ENCODE assay signal across 8 cellular contexts in the genomic region with DNA sequence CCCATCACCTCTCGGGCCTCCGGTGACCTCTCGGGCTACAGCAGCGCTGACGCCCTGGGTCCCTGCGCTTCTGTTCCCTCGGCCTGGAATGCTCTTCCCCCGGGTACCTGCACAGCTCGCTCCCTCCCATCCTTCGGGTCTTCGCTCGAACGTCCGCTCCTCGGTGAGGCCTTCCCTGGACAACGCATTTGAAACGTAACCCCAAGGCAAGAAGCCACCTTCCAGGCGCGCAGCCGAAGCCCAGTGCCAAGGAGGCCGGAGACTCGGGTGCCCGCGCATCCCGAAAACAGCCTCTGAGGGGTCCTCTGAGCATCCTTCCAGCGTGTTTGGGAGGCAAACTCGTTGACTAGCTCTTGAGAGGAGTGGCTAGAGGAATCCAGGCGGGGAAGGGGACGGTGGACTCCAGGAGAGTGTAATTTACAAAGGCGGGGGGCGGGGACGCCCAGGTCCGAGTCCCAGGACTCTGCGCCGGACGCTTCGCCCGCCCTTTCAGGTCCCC.
DNase-seq lines count a peak whose midpoint lies in the region; ATAC-seq and TF ChIP-seq lines count a peak whose summit lies in the region.

No MANE protein-coding gene starts in this region.

- H3K36me3 Mint-ChIP-seq in activated T-cell treated with anti-CD3 and anti-CD28 coated beads, Interleukin-2, amount 50 U/mL, for 24 hours (ENCODE audit: low read depth) = no peaks in the 10 kb centered on the region
- no peaks in the 10 kb centered on the region for H3K36me3 Mint-ChIP-seq in MCF 10A (ENCODE audit: insufficient read depth, unreplicated experiment)

- H3K27me3 Mint-ChIP-seq in activated T-cell treated with anti-CD3 and anti-CD28 coated beads, Interleukin-2, amount 50 U/mL, for 24 hours = peaks cover 50% of the 10 kb centered on the region
- no peaks in the 10 kb centered on the region for H3K27me3 Mint-ChIP-seq in MCF 10A (ENCODE audit: insufficient read depth, unreplicated experiment)

- H3K27ac Mint-ChIP-seq in activated T-cell treated with anti-CD3 and anti-CD28 coated beads, Interleukin-2, amount 50 U/mL, for 24 hours = no peak overlapping the region
- H3K27ac Mint-ChIP-seq in MCF 10A (ENCODE audit: low read depth, unreplicated experiment) = no peak overlapping the region

- ATAC-seq in left colon (peak; percentile 11), GM18498 (IDR thresholded peaks at IDR 0.05; ENCODE audit: unreplicated experiment) (no peak)

- peaks cover 0 to 42% of the 10 kb centered on the region in 2 donors for H3K27me3 ChIP-seq in tibial nerve

- no peaks in the 10 kb centered on the region for H3K9me3 ChIP-seq in tibial nerve

- 2 to 3% methylated on average over 12 to 38 of the region's 38 CpGs for WGBS in tibial nerve, 2 donors

- TF ChIP-seq EP300 in tibial nerve (IDR thresholded peaks at IDR 0.05) = no peak

- H3K4me1 ChIP-seq in tibial nerve = peaks cover 0 to 33% (median 14%) of the 10 kb centered on the region in 4 donors

- TF ChIP-seq POLR2A in tibial nerve (IDR thresholded peaks at IDR 0.05) = no peak

- H3K27ac ChIP-seq in tibial nerve = no peak overlapping the region

- intact Hi-C loops in MCF 10A (cut with micrococcal nuclease) = no loop called here
- intact Hi-C loops in left colon (cut with DNase I, micrococcal nuclease) = no loop called here

- H3K4me3 Mint-ChIP-seq in activated T-cell treated with anti-CD3 and anti-CD28 coated beads, Interleukin-2, amount 50 U/mL, for 24 hours = peak overlapping the region; percentile 68
- peak overlapping the region; percentile 66 for H3K4me3 Mint-ChIP-seq in MCF 10A (ENCODE audit: unreplicated experiment)

- H3K36me3 ChIP-seq in tibial nerve = no peaks in the 10 kb centered on the region

- peak; percentile 36 for DNase-seq in activated T-cell treated with anti-CD3 and anti-CD28 coated beads, Interleukin-2, amount 50 U/mL, for 24 hours
- DNase-seq in activated T-cell treated with anti-CD3 and anti-CD28 coated beads for 4 hours (no peak), MCF 10A (ENCODE audit: unreplicated experiment) (peak; percentile 11), left colon (no peak), tibial nerve (ENCODE audit: low spot score in 2 of 2) (no peak), COLO668 (lab: John Stamatoyannopoulos, UW; ENCODE audit: unreplicated experiment) (no peak), NCI-H2029 treated with DMSO at 0.1 percent for 48 hours (lab: John Stamatoyannopoulos, UW) (no peak)

- peak overlapping the region; percentile 4 to 48 (median 27) for H3K4me3 ChIP-seq in tibial nerve

- CTCF ChIA-PET in MCF 10A (lab: Yijun Ruan, JAX) = interaction anchor here (0.6 to 2.5 kb wide), 3 partner anchors 9 to 718 kb away, joined by 3 to 12 read pairs (median 3); no protein-coding TSS in a partner anchor

- POLR2A ChIA-PET in MCF 10A (lab: Yijun Ruan, JAX) = no interaction called here

- TF ChIP-seq CTCF in MCF 10A (IDR thresholded peaks at IDR 0.05; ENCODE audit: unreplicated experiment) (no peak), tibial nerve (IDR thresholded peaks at IDR 0.05) (no peak)

- H3K4me1 Mint-ChIP-seq in activated T-cell treated with anti-CD3 and anti-CD28 coated beads, Interleukin-2, amount 50 U/mL, for 24 hours (ENCODE audit: low read depth) = peaks cover 28% of the 10 kb centered on the region
- H3K4me1 Mint-ChIP-seq in MCF 10A (ENCODE audit: insufficient read depth, unreplicated experiment) = no peaks in the 10 kb centered on the region

- BruUV-seq in MCF 10A (replicated peaks; lab: Mats Ljungman, UMichigan) = no TSS peak

- H3K9me3 Mint-ChIP-seq in activated T-cell treated with anti-CD3 and anti-CD28 coated beads, Interleukin-2, amount 50 U/mL, for 24 hours = no peaks in the 10 kb centered on the region
- H3K9me3 Mint-ChIP-seq in MCF 10A (ENCODE audit: unreplicated experiment) = no peaks in the 10 kb centered on the region

Comparison
In these comparisons a context has a peak if more than half of its experiments do, and no peak if none do; other contexts are left out.
1. DNase-seq: peak in activated T-cell treated with anti-CD3 and anti-CD28 coated beads, Interleukin-2, amount 50 U/mL, for 24 hours (single experiment) and MCF 10A (single experiment); none in activated T-cell treated with anti-CD3 and anti-CD28 coated beads for 4 hours (single experiment), left colon (0 of 2), tibial nerve (0 of 2), COLO668 (single experiment) and NCI-H2029 treated with DMSO at 0.1 percent for 48 hours (single experiment).